Comparison of ENCODE assay signal across 9 cellular contexts in genomic region chr12:76688627-76689026, GRCh38.
DNase-seq lines count a peak whose midpoint lies in the region; ATAC-seq and TF ChIP-seq lines count a peak whose summit lies in the region.
"Had no signal": no experiment of that assay in that cellular context is flagged by ENCODE, and none has a peak within 500 bp of the region (broad histone marks: within the 10 kb centered on the region; RNA-seq: fewer than 3 reads in every experiment).

No MANE protein-coding gene starts in this region.

- H3K9me3 Mint-ChIP-seq in Caco-2 (ENCODE audit: unreplicated experiment): no peaks in the 10 kb centered on the region

- H3K36me3 ChIP-seq in Caco-2 (ENCODE audit: control insufficient read depth, insufficient read depth, low read length) (no peaks in the 10 kb centered on the region), SK-N-SH (replicated peaks in 1 of 2; ENCODE audit: control insufficient read depth in 1 of 2, insufficient read depth in 2 of 2, low read length in 1 of 2) (no peaks in the 10 kb centered on the region), lower lobe of right lung (no peaks in the 10 kb centered on the region)

- H3K4me3 Mint-ChIP-seq in Caco-2 (ENCODE audit: unreplicated experiment): no peak overlapping the region

- TF ChIP-seq RAD21 in SK-N-SH (IDR thresholded peaks at IDR 0.05; ENCODE audit: low read length): peak; percentile 41

- H3K27ac Mint-ChIP-seq in Caco-2 (ENCODE audit: unreplicated experiment): no peak overlapping the region

- H3F3A ChIP-seq in SK-N-SH (replicated peaks; ENCODE audit: insufficient read depth): no peaks in the 10 kb centered on the region

- no peaks in the 10 kb centered on the region for H3K79me2 ChIP-seq in SK-N-SH (ENCODE audit: insufficient read depth)

- no peak for TF ChIP-seq EP300 in SK-N-SH (IDR thresholded peaks at IDR 0.05; ENCODE audit: borderline replicate concordance in 1 of 2, low read depth in 1 of 2, low read length in 1 of 2)

- H3K4me2 ChIP-seq in SK-N-SH: no peak overlapping the region; the same call in 1 of the 2 replicates

- in situ Hi-C loops in KBM-7 (cut with MboI; ENCODE audit: low pct_unique_long_range_greater_than_20kb, low sequenced_read_pairs): no loop called here

- H3K4me1 Mint-ChIP-seq in Caco-2 (ENCODE audit: low read depth, unreplicated experiment): peaks cover 20% of the 10 kb centered on the region

- no peak for ATAC-seq in lower lobe of right lung

- H3K9ac ChIP-seq in SK-N-SH: no peak overlapping the region

- CTCF ChIA-PET in Caco-2 (lab: Charles Lee): no interaction called here
- CTCF ChIA-PET in SK-N-SH (lab: Yijun Ruan, JAX): interaction anchor here (1.4 to 1.6 kb wide), 3 partner anchors 40 to 322 kb away, joined by 3 to 6 read pairs (median 4); no protein-coding TSS in a partner anchor
- CTCF ChIA-PET in RWPE1 (lab: Yijun Ruan, JAX): interaction anchor here (1.0 kb wide), 1 partner anchor 15 kb away, joined by 6 read pairs; no protein-coding TSS in a partner anchor

- H3K27me3 ChIP-seq in Caco-2 (replicated peaks; ENCODE audit: control insufficient read depth, insufficient read depth, low read length): no peaks in the 10 kb centered on the region
- H3K27me3 ChIP-seq in SK-N-SH (ENCODE audit: insufficient read depth): no peaks in the 10 kb centered on the region
- no peaks in the 10 kb centered on the region for H3K27me3 ChIP-seq in lower lobe of right lung (ENCODE audit: low read depth)

- H4K20me1 ChIP-seq in SK-N-SH (ENCODE audit: insufficient read depth): no peaks in the 10 kb centered on the region

- no peaks in the 10 kb centered on the region for H3K36me3 Mint-ChIP-seq in Caco-2 (ENCODE audit: insufficient read depth, unreplicated experiment)

- H3K4me3 ChIP-seq in Caco-2 (ENCODE audit: low read depth, low read length) (no peak overlapping the region), SK-N-SH (ENCODE audit: low read depth in 2 of 2, low read length in 1 of 2) (no peak overlapping the region), lower lobe of right lung (no peak overlapping the region)

- 0 out of 2 replicates have a peak overlapping the region, but pooled peaks have one; percentile 77 for H2AFZ ChIP-seq in SK-N-SH (ENCODE audit: low read depth)

- TF ChIP-seq CTCF in Caco-2 (IDR thresholded peaks at IDR 0.05; ENCODE audit: insufficient read depth in 1 of 2, low read depth in 1 of 2, low read length in 1 of 2, severe bottlenecking in 1 of 2, unreplicated experiment in 1 of 2) (peak; percentile 30 to 34), SK-N-SH (IDR thresholded peaks at IDR 0.05) (peak; percentile 54), lower lobe of right lung (IDR thresholded peaks at IDR 0.05) (peak; percentile 22), RWPE1 (conservative IDR thresholded peaks at IDR 0.05; ENCODE audit: low read depth) (no peak)

- POLR2A ChIA-PET in Caco-2 (lab: Charles Lee): no interaction called here
- POLR2A ChIA-PET in SK-N-SH (lab: Yijun Ruan, JAX): no interaction called here
- POLR2A ChIA-PET in RWPE1 (lab: Yijun Ruan, JAX; ENCODE audit: low non-redundant PET): no interaction called here

- H3K4me1 ChIP-seq in Caco-2 (peaks cover 22% of the 10 kb centered on the region), SK-N-SH (ENCODE audit: control insufficient read depth in 1 of 2, insufficient read depth in 2 of 2, low read depth in 1 of 2, low read length in 1 of 2) (peaks cover 9 to 20% of the 10 kb centered on the region in 2 experiments; a peak in 3 of 4 replicates), lower lobe of right lung (no peaks in the 10 kb centered on the region)

- H3K27ac ChIP-seq in SK-N-SH (ENCODE audit: low read depth in 2 of 2, low read length in 1 of 2) (peak overlapping the region in 1 of 2 experiments; percentile 79; a peak in 1 of 4 replicates), lower lobe of right lung (no peak overlapping the region), RWPE1 (no peak overlapping the region)

- intact Hi-C loops in Caco-2 (cut with micrococcal nuclease; ENCODE audit: unreplicated experiment) (loop anchor here (2.0 to 5.0 kb wide), 2 partner anchors 66 to 102 kb away; no protein-coding TSS in a partner anchor), lower lobe of right lung (cut with DNase I) (no loop called here)

- H3K27me3 Mint-ChIP-seq in Caco-2 (ENCODE audit: insufficient read depth, unreplicated experiment): no peaks in the 10 kb centered on the region

- DNase-seq in Caco-2 (no peak), HCEC 1CT (peak; percentile 27), SK-N-SH (no peak), lower lobe of right lung (no peak), activated T-cell treated with anti-CD3 and anti-CD28 coated beads for 4 hours (no peak), RWPE1 (ENCODE audit: low spot score) (no peak), KBM-7 (no peak)
- no peak for DNase-seq in activated naive CD4-positive, alpha-beta T cell (lab: John Stamatoyannopoulos, UW)
- DNase-seq: nucleus accumbens had no signal

- H3K9me3 ChIP-seq in Caco-2: no peaks in the 10 kb centered on the region
- no peaks in the 10 kb centered on the region for H3K9me3 ChIP-seq in SK-N-SH
- H3K9me3 ChIP-seq in lower lobe of right lung: no peaks in the 10 kb centered on the region

- no peaks in the 10 kb centered on the region for H3K9me2 ChIP-seq in SK-N-SH

- BruUV-seq in Caco-2 (replicated peaks; lab: Mats Ljungman, UMichigan): no TSS peak

- 98% methylated on average over 2 of the region's 2 CpGs for WGBS in SK-N-SH (ENCODE audit: low lambda C conversion rate)

TF ChIP-seq in SK-N-SH, 30 proteins besides CTCF, POLR2A, EP300 and RAD21:
- no peak for TF ChIP-seq RFX5 (IDR thresholded peaks at IDR 0.05; ENCODE audit: low read length)
- no peak for TF ChIP-seq PBX3 (IDR thresholded peaks at IDR 0.05)
TF ChIP-seq in SK-N-SH: peak in this region for 0.
